In genomic region chr10:45557275-45557905, GRCh38 we compare ENCODE assay signal across 1 cellular context.
TF ChIP-seq lines count a peak whose summit lies in the region.

No MANE protein-coding gene starts in this region.

TF ChIP-seq in HepG2, 621 proteins besides CTCF, POLR2A, EP300 and RAD21 (continued from another document and continues in another):
- TF ChIP-seq PRDM4 (CRISPR knock-in tag; IDR thresholded peaks at IDR 0.05; ENCODE audit: borderline replicate concordance): no peak
- TF ChIP-seq TCF12 (IDR thresholded peaks at IDR 0.05): no peak
- TF ChIP-seq TCF12 (CRISPR knock-in tag; IDR thresholded peaks at IDR 0.05): no peak
- no peak for TF ChIP-seq ZNF564 (CRISPR knock-in tag; IDR thresholded peaks at IDR 0.05)
- TF ChIP-seq KAT2B (IDR thresholded peaks at IDR 0.05; ENCODE audit: borderline replicate concordance, low read depth, low read length): no peak
- no peak for TF ChIP-seq ZNF816 (CRISPR knock-in tag; IDR thresholded peaks at IDR 0.05; ENCODE audit: borderline replicate concordance)
- TF ChIP-seq BATF2 (CRISPR knock-in tag; IDR thresholded peaks at IDR 0.05): no peak
- 0 out of 2 replicates have a peak, but pooled peaks have one; percentile 28 for TF ChIP-seq ZBTB7B (CRISPR knock-in tag; IDR thresholded peaks at IDR 0.05)
- TF ChIP-seq FOXK1 (CRISPR knock-in tag; IDR thresholded peaks at IDR 0.05; ENCODE audit: borderline replicate concordance, low read depth): peak; percentile 50; the same call in 1 of the 2 replicates
- TF ChIP-seq SOX5 (CRISPR knock-in tag; IDR thresholded peaks at IDR 0.05; ENCODE audit: borderline replicate concordance): peak; percentile 18; the same call in 1 of the 2 replicates
- TF ChIP-seq ZNF574 (CRISPR knock-in tag; IDR thresholded peaks at IDR 0.05): 0 out of 2 replicates have a peak, but pooled peaks have one; percentile 22
- TF ChIP-seq JDP2 (CRISPR knock-in tag; IDR thresholded peaks at IDR 0.05; ENCODE audit: borderline replicate concordance): no peak
- TF ChIP-seq ZFAT (CRISPR knock-in tag; conservative IDR thresholded peaks at IDR 0.05): no peak
- TF ChIP-seq SIN3B (IDR thresholded peaks at IDR 0.05; ENCODE audit: low read length): no peak
- TF ChIP-seq ZBTB44 (CRISPR knock-in tag; IDR thresholded peaks at IDR 0.05): no peak
- no peak for TF ChIP-seq MXD3 (CRISPR knock-in tag; IDR thresholded peaks at IDR 0.05)
- TF ChIP-seq ATF3 (CRISPR knock-in tag; IDR thresholded peaks at IDR 0.05): no peak
- no peak for TF ChIP-seq IRX3 (CRISPR knock-in tag; IDR thresholded peaks at IDR 0.05; ENCODE audit: borderline replicate concordance, low read depth)
- TF ChIP-seq ESRRA (CRISPR knock-in tag; IDR thresholded peaks at IDR 0.05; ENCODE audit: low read depth): peak; percentile 84; the same call in 1 of the 2 replicates
- no peak for TF ChIP-seq PAWR (CRISPR knock-in tag; IDR thresholded peaks at IDR 0.05; ENCODE audit: borderline replicate concordance)
- TF ChIP-seq KMT2B (CRISPR knock-in tag; IDR thresholded peaks at IDR 0.05): peak; percentile 35; the same call in 1 of the 2 replicates
- TF ChIP-seq SALL1 (CRISPR knock-in tag; IDR thresholded peaks at IDR 0.05): peak; percentile 53
- peak; percentile 87 for TF ChIP-seq ZNF7 (CRISPR knock-in tag; IDR thresholded peaks at IDR 0.05)
- TF ChIP-seq NR2C2 (CRISPR knock-in tag; IDR thresholded peaks at IDR 0.05; ENCODE audit: borderline replicate concordance): peak; percentile 20; the same call in 1 of the 2 replicates
- no peak for TF ChIP-seq HOXA7 (CRISPR knock-in tag; IDR thresholded peaks at IDR 0.05)
- no peak for TF ChIP-seq SP2 (CRISPR knock-in tag; IDR thresholded peaks at IDR 0.05)
- peak; percentile 34; the same call in 1 of the 2 replicates for TF ChIP-seq NCOA2 (CRISPR knock-in tag; IDR thresholded peaks at IDR 0.05)
- TF ChIP-seq GABPA (IDR thresholded peaks at IDR 0.05; ENCODE audit: low read depth, low read length): peak; percentile 67
- peak; percentile 93 for TF ChIP-seq GABPA (CRISPR knock-in tag; IDR thresholded peaks at IDR 0.05; ENCODE audit: low read depth)
- peak; percentile 41; the same call in 1 of the 2 replicates for TF ChIP-seq PAXIP1 (CRISPR knock-in tag; conservative IDR thresholded peaks at IDR 0.05)
- TF ChIP-seq ZMYM4 (CRISPR knock-in tag; IDR thresholded peaks at IDR 0.05): peak; percentile 80; the same call in 1 of the 2 replicates
- TF ChIP-seq GATAD1 (CRISPR knock-in tag; IDR thresholded peaks at IDR 0.05): peak; percentile 62
- TF ChIP-seq DDIT3 (CRISPR knock-in tag; IDR thresholded peaks at IDR 0.05): no peak
- no peak for TF ChIP-seq TRAFD1 (CRISPR knock-in tag; IDR thresholded peaks at IDR 0.05; ENCODE audit: borderline replicate concordance)
- TF ChIP-seq MAZ (IDR thresholded peaks at IDR 0.05; ENCODE audit: borderline replicate concordance, low read depth, low read length): no peak
- no peak for TF ChIP-seq MAZ (CRISPR knock-in tag; IDR thresholded peaks at IDR 0.05; ENCODE audit: low read depth)
- no peak for TF ChIP-seq ZNF703 (CRISPR knock-in tag; IDR thresholded peaks at IDR 0.05; ENCODE audit: borderline replicate concordance)
- TF ChIP-seq TEAD3 (CRISPR knock-in tag; optimal IDR thresholded peaks at IDR 0.05; ENCODE audit: borderline replicate concordance): peak; percentile 99
- peak; percentile 81 for TF ChIP-seq GABPB1 (CRISPR knock-in tag; IDR thresholded peaks at IDR 0.05)
- peak; percentile 66 for TF ChIP-seq SAP130 (CRISPR knock-in tag; IDR thresholded peaks at IDR 0.05; ENCODE audit: low read depth)
- TF ChIP-seq ELK4 (CRISPR knock-in tag; IDR thresholded peaks at IDR 0.05; ENCODE audit: borderline replicate concordance): no peak
- TF ChIP-seq ZNF12 (CRISPR knock-in tag; IDR thresholded peaks at IDR 0.05): no peak
- TF ChIP-seq FOXO1 (CRISPR knock-in tag; IDR thresholded peaks at IDR 0.05): peak; percentile 54; the same call in 1 of the 2 replicates
- peak; percentile 24; the same call in 1 of the 2 replicates for TF ChIP-seq HNF4A (CRISPR knock-in tag; IDR thresholded peaks at IDR 0.05)
- TF ChIP-seq ZNF331 (CRISPR knock-in tag; IDR thresholded peaks at IDR 0.05): 0 out of 2 replicates have a peak, but pooled peaks have one; percentile 8
- no peak for TF ChIP-seq SRSF9 (IDR thresholded peaks at IDR 0.05; ENCODE audit: borderline replicate concordance, insufficient read depth, low read depth, low read length, poor library complexity, severe bottlenecking)
- TF ChIP-seq GATAD2A (CRISPR knock-in tag; IDR thresholded peaks at IDR 0.05): peak; percentile 29; the same call in 1 of the 2 replicates
- TF ChIP-seq RELA (CRISPR knock-in tag; IDR thresholded peaks at IDR 0.05): no peak
- TF ChIP-seq HOXD1 (CRISPR knock-in tag; IDR thresholded peaks at IDR 0.05): no peak
- peak; percentile 55; the same call in 1 of the 2 replicates for TF ChIP-seq MED1 (CRISPR knock-in tag; IDR thresholded peaks at IDR 0.05)
- TF ChIP-seq ZFY (CRISPR knock-in tag; IDR thresholded peaks at IDR 0.05): peak; percentile 63; the same call in 1 of the 2 replicates
- no peak for TF ChIP-seq ZNF253 (CRISPR knock-in tag; IDR thresholded peaks at IDR 0.05; ENCODE audit: borderline replicate concordance)
- no peak for TF ChIP-seq ZMYM3 (CRISPR knock-in tag; IDR thresholded peaks at IDR 0.05)
- TF ChIP-seq BRD4 (CRISPR knock-in tag; IDR thresholded peaks at IDR 0.05): peak; percentile 40; the same call in 1 of the 2 replicates
- no peak for TF ChIP-seq ZNF138 (CRISPR knock-in tag; IDR thresholded peaks at IDR 0.05; ENCODE audit: low read depth)
- TF ChIP-seq NFRKB (IDR thresholded peaks at IDR 0.05): no peak
- TF ChIP-seq DR1 (CRISPR knock-in tag; IDR thresholded peaks at IDR 0.05): no peak
- no peak for TF ChIP-seq IKZF4 (CRISPR knock-in tag; IDR thresholded peaks at IDR 0.05; ENCODE audit: borderline replicate concordance, low read depth, not compliant biosample characterization)
- TF ChIP-seq DMAP1 (CRISPR knock-in tag; IDR thresholded peaks at IDR 0.05): peak; percentile 46; the same call in 1 of the 2 replicates
- TF ChIP-seq ZNF547 (CRISPR knock-in tag; IDR thresholded peaks at IDR 0.05): no peak
- TF ChIP-seq ZFX (CRISPR knock-in tag; IDR thresholded peaks at IDR 0.05; ENCODE audit: low read depth): peak; percentile 61; the same call in 1 of the 2 replicates
